ENCODE assay signal across 10 cellular contexts in genomic region chr10:103276251-103276936, GRCh38. TPM values are rescaled to one million over a fixed set of nuclear protein-coding genes. Genes with fewer than 3 reads are reported as not detected.
DNase-seq lines count a peak whose midpoint lies in the region; ATAC-seq and TF ChIP-seq lines count a peak whose summit lies in the region.
"Had no signal": no experiment of that assay in that cellular context is flagged by ENCODE, and none has a peak within 500 bp of the region (broad histone marks: within the 10 kb centered on the region; RNA-seq: fewer than 3 reads in every experiment).

No MANE protein-coding gene starts in this region.

- H3K27ac ChIP-seq in iPS DF 6.9 (ENCODE audit: low read length) (no peak overlapping the region), stomach (no peak overlapping the region), heart left ventricle (no peak overlapping the region)

- no peaks in the 10 kb centered on the region for H3K36me3 Mint-ChIP-seq in activated naive CD4-positive, alpha-beta T cell treated with anti-CD3 and anti-CD28 coated beads for 36 hours (ENCODE audit: low read depth)
- no peaks in the 10 kb centered on the region for H3K36me3 Mint-ChIP-seq in WTC11

- TF ChIP-seq CTCF in WTC11 (IDR thresholded peaks at IDR 0.05) (no peak), stomach (IDR thresholded peaks at IDR 0.05) (no peak), heart left ventricle (IDR thresholded peaks at IDR 0.05) (no peak)

- H3K36me3 ChIP-seq in iPS DF 6.9 (ENCODE audit: control insufficient read depth, insufficient read depth, low read length) = no peaks in the 10 kb centered on the region
- H3K36me3 ChIP-seq in stomach = no peaks in the 10 kb centered on the region
- H3K36me3 ChIP-seq in heart left ventricle = no peaks in the 10 kb centered on the region

- CTCF ChIA-PET in activated naive CD4-positive, alpha-beta T cell treated with anti-CD3 and anti-CD28 coated beads for 36 hours (lab: Charles Lee) = interaction anchor here (0.9 to 1.0 kb wide), 2 partner anchors 32 kb away, joined by 3 read pairs; no protein-coding TSS in a partner anchor
- CTCF ChIA-PET in WTC11 (lab: Charles Lee) = interaction anchor here (0.7 to 2.7 kb wide), 10 partner anchors 10 to 563 kb away, joined by 3 to 19 read pairs (median 4); partner anchors contain the start of genes CNNM2 and NT5C2

- no peaks in the 10 kb centered on the region for H3K9me3 ChIP-seq in iPS DF 6.9 (ENCODE audit: control insufficient read depth, insufficient read depth, low read length)
- H3K9me3 ChIP-seq in stomach = peaks cover 0 to 7% (median 0%) of the 10 kb centered on the region in 4 donors
- no peaks in the 10 kb centered on the region for H3K9me3 ChIP-seq in heart left ventricle

- H3K27me3 ChIP-seq in iPS DF 6.9 (ENCODE audit: control insufficient read depth, insufficient read depth, low read length) (peaks cover 22% of the 10 kb centered on the region), stomach (peaks cover 18 to 68% (median 41%) of the 10 kb centered on the region in 3 donors), heart left ventricle (peaks cover 21 to 72% (median 52%) of the 10 kb centered on the region in 9 donors)

- H3K27ac Mint-ChIP-seq in activated naive CD4-positive, alpha-beta T cell treated with anti-CD3 and anti-CD28 coated beads for 36 hours = no peak overlapping the region
- H3K27ac Mint-ChIP-seq in WTC11 = no peak overlapping the region

- H3K4me1 ChIP-seq in iPS DF 6.9 (ENCODE audit: control insufficient read depth, insufficient read depth, low read length) (peaks cover 3% of the 10 kb centered on the region; the same call in 1 of the 2 replicates), stomach (peaks cover 8 to 22% (median 13%) of the 10 kb centered on the region in 4 donors), heart left ventricle (peaks cover 0 to 16% (median 7%) of the 10 kb centered on the region in 12 donors)

- ATAC-seq in WTC11 (no peak; the same call in none of the 2 replicates), HG02981 (IDR thresholded peaks at IDR 0.05; ENCODE audit: unreplicated experiment) (no peak), heart left ventricle (no peak)

- H3K27me3 Mint-ChIP-seq in activated naive CD4-positive, alpha-beta T cell treated with anti-CD3 and anti-CD28 coated beads for 36 hours (ENCODE audit: low read depth) = peaks cover 45% of the 10 kb centered on the region
- peaks cover 78% of the 10 kb centered on the region for H3K27me3 Mint-ChIP-seq in WTC11 (ENCODE audit: low read depth)

- no peaks in the 10 kb centered on the region for H3K9me3 Mint-ChIP-seq in activated naive CD4-positive, alpha-beta T cell treated with anti-CD3 and anti-CD28 coated beads for 36 hours
- no peaks in the 10 kb centered on the region for H3K9me3 Mint-ChIP-seq in WTC11

- peak overlapping the region; percentile 61 for H3K4me3 Mint-ChIP-seq in activated naive CD4-positive, alpha-beta T cell treated with anti-CD3 and anti-CD28 coated beads for 36 hours
- H3K4me3 Mint-ChIP-seq in WTC11 = peak overlapping the region; percentile 71

- POLR2A ChIA-PET in WTC11 (lab: Charles Lee) = interaction anchor here (0.8 to 1.2 kb wide), 2 partner anchors 11 to 13 kb away, joined by 3 read pairs; no protein-coding TSS in a partner anchor

- H3K4me3 ChIP-seq in iPS DF 6.9 (ENCODE audit: low read length) (peak overlapping the region; percentile 27; the same call in 1 of the 2 replicates), stomach (peak overlapping the region; percentile 26 to 38 (median 28)), heart left ventricle (peak overlapping the region in 5 of 12 donors; percentile 13 to 38 (median 29))

- TF ChIP-seq EP300 in stomach (IDR thresholded peaks at IDR 0.05) = no peak

- no CpG with 5 or more reads among the region's 25 CpGs for WGBS in iPS DF 6.9 (ENCODE audit: insufficient coverage, insufficient read length)
- 13 to 29% (median 16%) methylated on average over 10 to 25 of the region's 25 CpGs for WGBS in stomach, 5 donors
- 9 to 14% (median 12%) methylated on average over 18 to 25 of the region's 25 CpGs for WGBS in heart left ventricle, 4 donors

- no peak for DNase-seq in activated naive CD4-positive, alpha-beta T cell treated with anti-CD3 and anti-CD28 coated beads for 36 hours
- no peak for DNase-seq in activated naive CD4-positive, alpha-beta T cell treated with Interleukin-2 at 50 U/mL for 16 hours
- DNase-seq in WTC11 (ENCODE audit: low spot score) (peak; percentile 15), iPS DF 6.9 (ENCODE audit: low read depth, low spot score) (no peak), stomach (no peak), NAMALWA (ENCODE audit: low spot score) (no peak), heart left ventricle (no peak)
- DNase-seq: activated effector memory CD4-positive, alpha-beta T cell treated with Interleukin-2 at 50 U/mL for 16 hours; MV-4-11 had no signal

- intact Hi-C loops in activated naive CD4-positive, alpha-beta T cell treated with anti-CD3 and anti-CD28 coated beads for 36 hours (cut with micrococcal nuclease) = no loop called here
- intact Hi-C loops in stomach (cut with DNase I; ENCODE audit: low total_unique reads) (no loop called here), heart left ventricle (cut with DNase I) (no loop called here)

- no peak for TF ChIP-seq POLR2A in stomach (IDR thresholded peaks at IDR 0.05)
- TF ChIP-seq POLR2A in heart left ventricle (IDR thresholded peaks at IDR 0.05) = no peak

- peaks cover 8% of the 10 kb centered on the region for H3K4me1 Mint-ChIP-seq in activated naive CD4-positive, alpha-beta T cell treated with anti-CD3 and anti-CD28 coated beads for 36 hours (ENCODE audit: low read depth)
- peaks cover 27% of the 10 kb centered on the region for H3K4me1 Mint-ChIP-seq in WTC11

TF ChIP-seq in WTC11, 78 proteins besides CTCF, POLR2A, EP300 and RAD21:
- TF ChIP-seq USF1 (CRISPR knock-in tag; IDR thresholded peaks at IDR 0.05) (0 out of 2 replicates have a peak, but pooled peaks have one; percentile 17), AR (CRISPR knock-in tag; IDR thresholded peaks at IDR 0.05) (no peak)

RNA-seq across cellular contexts. Expression of gene INA, which starts 0.5 kb away (rescaled TPM):
- total RNA-seq in activated naive CD4-positive, alpha-beta T cell treated with anti-CD3 and anti-CD28 coated beads for 36 hours = under 1 TPM; 0.10 TPM
- total RNA-seq in WTC11 (2021) (16.6 to 20.3 TPM (median 17.3 TPM) in 3 replicates), stomach (1 to 10 TPM in 1 of 5 donors, under 1 TPM in 2, not detected in 2; 0.29 to 1.8 (median 0.72) TPM), heart left ventricle (under 1 TPM in 2 of 9 donors, not detected in 7; 0.08 to 0.11 TPM)
- polyA plus RNA-seq in stomach (1 to 10 TPM in 2 of 3 donors, under 1 TPM in 1; 0.92 to 1.4 (median 1.2) TPM), heart left ventricle (under 1 TPM in 1 of 2 donors, not detected in 1; 0.04 TPM)

RNA-seq across cellular contexts. Expression of gene RPEL1, which starts 30.7 kb away (rescaled TPM):
- total RNA-seq in activated naive CD4-positive, alpha-beta T cell treated with anti-CD3 and anti-CD28 coated beads for 36 hours = under 1 TPM in 1 of 2 experiments, not detected in 1; 0.17 TPM
- total RNA-seq in WTC11 (2021) (0.09 TPM in 1 of 3 replicates, not detected in the others), stomach (not detected), heart left ventricle (not detected)
- polyA plus RNA-seq in stomach (not detected), heart left ventricle (not detected)
